ENCODE assay signal across 9 cellular contexts in the genomic region with DNA sequence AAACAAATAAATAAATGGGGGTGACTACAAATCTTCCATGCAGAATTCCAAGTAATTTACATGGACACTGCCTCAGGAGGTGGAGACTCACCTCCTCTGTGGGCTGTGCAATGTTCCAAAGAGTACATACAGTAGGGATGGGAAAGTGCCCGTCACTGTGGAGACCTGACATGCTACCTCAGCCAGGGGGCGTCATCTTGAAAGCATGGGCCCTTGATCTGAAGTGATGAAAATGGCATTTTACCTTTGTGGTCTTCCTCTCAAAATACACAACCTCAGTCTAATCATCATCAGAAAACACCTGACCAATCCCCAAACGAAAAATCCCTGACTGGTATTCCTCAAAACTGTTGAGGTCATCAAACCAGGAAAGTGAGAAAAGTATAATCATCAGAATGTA. TPM values are rescaled to one million over a fixed set of nuclear protein-coding genes. Genes with fewer than 3 reads are reported as not detected.
DNase-seq lines count a peak whose midpoint lies in the region; ATAC-seq, FAIRE-seq and TF ChIP-seq lines count a peak whose summit lies in the region.
"Had no signal": no experiment of that assay in that cellular context is flagged by ENCODE, and none has a peak within 500 bp of the region (broad histone marks: within the 10 kb centered on the region; RNA-seq: fewer than 3 reads in every experiment).

No MANE protein-coding gene starts in this region.

- no peaks in the 10 kb centered on the region for H3K4me1 ChIP-seq in tibial nerve
- H3K4me1 ChIP-seq: parathyroid adenoma had no signal

- TF ChIP-seq CTCF in tibial nerve (IDR thresholded peaks at IDR 0.05) = peak in 1 of 5 experiments; percentile 28

- H3K27me3 ChIP-seq in tibial nerve = no peaks in the 10 kb centered on the region

- no peak for FAIRE-seq in HTR-8/SVneo (lab: Jason Lieb, UNC)

- H3K27ac ChIP-seq in tibial nerve = no peak overlapping the region
- H3K27ac ChIP-seq: parathyroid adenoma had no signal

- peak; percentile 47 for ATAC-seq in left colon
- no peak for ATAC-seq in HG03521 (IDR thresholded peaks at IDR 0.05; ENCODE audit: unreplicated experiment)

- no peak for TF ChIP-seq POLR2A in tibial nerve (IDR thresholded peaks at IDR 0.05)

- TF ChIP-seq EP300 in tibial nerve (IDR thresholded peaks at IDR 0.05) = no peak

- H3K4me3 ChIP-seq in tibial nerve = no peak overlapping the region

- peaks cover 0 to 17% (median 0%) of the 10 kb centered on the region in 3 donors for H3K36me3 ChIP-seq in tibial nerve

- H3K9me3 ChIP-seq in tibial nerve = no peaks in the 10 kb centered on the region

- peak in 2 of 3 experiments; percentile 11 to 14 for DNase-seq in NCI-H1417 (lab: John Stamatoyannopoulos, UW)
- no peak for DNase-seq in NCI-H1417 treated with DMSO at 0.1 percent for 48 hours (lab: John Stamatoyannopoulos, UW)
- DNase-seq in HTR-8/SVneo (ENCODE audit: insufficient read length, low spot score) = peak; percentile 43
- peak; percentile 17 for DNase-seq in activated CD4-positive, alpha-beta T cell treated with anti-CD3 and anti-CD28 coated beads, Interleukin-2, amount 50 U/mL, for 1 hour
- no peak for DNase-seq in left colon
- DNase-seq in tibial nerve (ENCODE audit: low spot score in 2 of 2) = no peak
- DNase-seq in NK-92 (lab: John Stamatoyannopoulos, UW; ENCODE audit: unreplicated experiment) = no peak

- intact Hi-C loops in left colon (cut with DNase I, micrococcal nuclease) = no loop called here

- 19 to 38% methylated on average over 3 of the region's 3 CpGs for WGBS in tibial nerve, 2 donors

RNA-seq across cellular contexts. Expression of gene ANAPC7, which starts 48.4 kb away (rescaled TPM):
- total RNA-seq in left colon = 10 to 100 TPM; 27.3 to 31.1 TPM
- 10 to 100 TPM; 26.3 to 46.7 (median 39.2) TPM for total RNA-seq in tibial nerve

Comparison
In these comparisons a context has a peak if more than half of its experiments do, and no peak if none do; other contexts are left out.
1. DNase-seq: peak in NCI-H1417 (2 of 3), HTR-8/SVneo (single experiment) and activated CD4-positive, alpha-beta T cell treated with anti-CD3 and anti-CD28 coated beads, Interleukin-2, amount 50 U/mL, for 1 hour (single experiment); none in NCI-H1417 treated with DMSO at 0.1 percent for 48 hours (single experiment), left colon (0 of 2), tibial nerve (0 of 2) and NK-92 (single experiment).